Comparison of ENCODE assay signal across 8 cellular contexts in genomic region chr21:17512245-17513213, GRCh38. TPM values are rescaled to one million over a fixed set of nuclear protein-coding genes. Genes with fewer than 3 reads are reported as not detected.
DNase-seq lines count a peak whose midpoint lies in the region; ATAC-seq and TF ChIP-seq lines count a peak whose summit lies in the region.

Gene CXADR, plus strand, starts transcription at chr21:17513043. Its CDS starts 87 bp downstream, at chr21:17513130.

- intact Hi-C loops in Calu3 (cut with micrococcal nuclease; ENCODE audit: unreplicated experiment) (loop anchor here (2.0 to 5.0 kb wide), 2 partner anchors 14 to 50 kb away; no protein-coding TSS in a partner anchor), cardiac septum (cut with DNase I) (loop anchor here (10.0 kb wide), 1 partner anchor 48 kb away; no protein-coding TSS in a partner anchor), posterior cingulate gyrus (cut with DNase I) (loop anchor here (5.0 to 10.0 kb wide), 3 partner anchors 58 to 125 kb away; no protein-coding TSS in a partner anchor), upper lobe of right lung (cut with DNase I) (no loop called here)

- TF ChIP-seq CTCF in Calu3 (IDR thresholded peaks at IDR 0.05; ENCODE audit: unreplicated experiment) (peak; percentile 71), upper lobe of right lung (IDR thresholded peaks at IDR 0.05) (peak; percentile 56)

- no peak; the same call in 1 of the 2 replicates for TF ChIP-seq RAD21 in Ishikawa (IDR thresholded peaks at IDR 0.05; ENCODE audit: low read depth)

- peak within 1 kb of the TSS; percentile 88 for H3K4me3 Mint-ChIP-seq in Calu3 (ENCODE audit: low read depth, unreplicated experiment)

- H3K9me3 Mint-ChIP-seq in Calu3 (ENCODE audit: low read depth, unreplicated experiment), result no peaks in the 10 kb centered on the region
- H3K9me3 Mint-ChIP-seq in activated naive CD4-positive, alpha-beta T cell treated with anti-CD3 and anti-CD28 coated beads, Interleukin-2, amount 50 U/mL, for 72 hours, result peaks cover 0 to 3% of the 10 kb centered on the region in 2 donors

- peaks cover 17% of the 10 kb centered on the region for H3K4me1 ChIP-seq in SJSA1 (replicated peaks)
- peaks cover 9% of the 10 kb centered on the region for H3K4me1 ChIP-seq in upper lobe of right lung

- CTCF ChIA-PET in Calu3 (lab: Charles Lee), result interaction anchor here (0.9 to 2.0 kb wide), 3 partner anchors 15 to 125 kb away, joined by 5 to 6 read pairs (median 5); no protein-coding TSS in a partner anchor

- H3K36me3 ChIP-seq in SJSA1, result no peaks in the 10 kb centered on the region
- no peaks in the 10 kb centered on the region for H3K36me3 ChIP-seq in upper lobe of right lung

- H3K27ac ChIP-seq in SJSA1 (no peak within 1 kb of the TSS), upper lobe of right lung (peak within 1 kb of the TSS; percentile 82)

- peaks cover 19% of the 10 kb centered on the region for H3K4me1 Mint-ChIP-seq in Calu3 (ENCODE audit: low read depth, unreplicated experiment)

- DNase-seq in Calu3 (peak; percentile 93), SJSA1 (ENCODE audit: low read depth in 1 of 2, low spot score in 2 of 2) (peak in 1 of 2 experiments; percentile 40), cardiac septum (ENCODE audit: low spot score) (peak; percentile 80), posterior cingulate gyrus (peak; percentile 70 to 98 (median 80)), upper lobe of right lung (peak; percentile 96)
- peak; percentile 74 for DNase-seq in activated naive CD4-positive, alpha-beta T cell treated with anti-CD3 and anti-CD28 coated beads, Interleukin-2, amount 50 U/mL, for 72 hours (ENCODE audit: low spot score in 2 of 2)

- peak within 1 kb of the TSS; percentile 84 for H3K27ac Mint-ChIP-seq in Calu3 (ENCODE audit: unreplicated experiment)
- no peak within 1 kb of the TSS for H3K27ac Mint-ChIP-seq in activated naive CD4-positive, alpha-beta T cell treated with anti-CD3 and anti-CD28 coated beads, Interleukin-2, amount 50 U/mL, for 72 hours

- no peaks in the 10 kb centered on the region for H3K27me3 Mint-ChIP-seq in Calu3 (ENCODE audit: unreplicated experiment)

- peaks cover 36% of the 10 kb centered on the region for H3K36me3 Mint-ChIP-seq in Calu3 (ENCODE audit: insufficient read depth, unreplicated experiment)
- no peaks in the 10 kb centered on the region for H3K36me3 Mint-ChIP-seq in activated naive CD4-positive, alpha-beta T cell treated with anti-CD3 and anti-CD28 coated beads, Interleukin-2, amount 50 U/mL, for 72 hours

- H3K9me3 ChIP-seq in SJSA1 (replicated peaks) (no peaks in the 10 kb centered on the region), upper lobe of right lung (no peaks in the 10 kb centered on the region)

- peak; percentile 35; the same call in 1 of the 2 replicates for TF ChIP-seq EP300 in Ishikawa (IDR thresholded peaks at IDR 0.05; ENCODE audit: borderline replicate concordance)

- no TSS peak for BruUV-seq in Calu3 (replicated peaks; lab: Mats Ljungman, UMichigan)

- H3K27me3 ChIP-seq in SJSA1 (replicated peaks), result peaks cover 35% of the 10 kb centered on the region
- H3K27me3 ChIP-seq in upper lobe of right lung, result peaks cover 22% of the 10 kb centered on the region

- ATAC-seq in GM21576 (IDR thresholded peaks at IDR 0.05; ENCODE audit: unreplicated experiment), result peak; percentile 88
- ATAC-seq in activated naive CD4-positive, alpha-beta T cell treated with anti-CD3 and anti-CD28 coated beads, Interleukin-2, amount 50 U/mL, for 72 hours, result peak; percentile 88 to 91
- peak; percentile 95 for ATAC-seq in upper lobe of right lung

- H3K4me3 ChIP-seq in SJSA1 (peak within 1 kb of the TSS; percentile 43), upper lobe of right lung (peak within 1 kb of the TSS; percentile 62)

TF ChIP-seq in Ishikawa, 13 proteins besides CTCF, POLR2A, EP300 and RAD21:
- TF ChIP-seq TAF1 (IDR thresholded peaks at IDR 0.05; ENCODE audit: low read depth), result peak; percentile 37; the same call in 1 of the 2 replicates
- TF ChIP-seq TCF12 (IDR thresholded peaks at IDR 0.05; ENCODE audit: low read depth), result no peak
- peak; percentile 20; the same call in 1 of the 2 replicates for TF ChIP-seq TEAD4 (IDR thresholded peaks at IDR 0.05)
- peak; percentile 66 for TF ChIP-seq CREB1 (IDR thresholded peaks at IDR 0.05; ENCODE audit: low read depth)
- TF ChIP-seq CEBPB (IDR thresholded peaks at IDR 0.05), result no peak
- TF ChIP-seq ZBTB7A (IDR thresholded peaks at IDR 0.05; ENCODE audit: low read depth), result peak; percentile 87; the same call in 1 of the 2 replicates
- TF ChIP-seq, protein P1, sequence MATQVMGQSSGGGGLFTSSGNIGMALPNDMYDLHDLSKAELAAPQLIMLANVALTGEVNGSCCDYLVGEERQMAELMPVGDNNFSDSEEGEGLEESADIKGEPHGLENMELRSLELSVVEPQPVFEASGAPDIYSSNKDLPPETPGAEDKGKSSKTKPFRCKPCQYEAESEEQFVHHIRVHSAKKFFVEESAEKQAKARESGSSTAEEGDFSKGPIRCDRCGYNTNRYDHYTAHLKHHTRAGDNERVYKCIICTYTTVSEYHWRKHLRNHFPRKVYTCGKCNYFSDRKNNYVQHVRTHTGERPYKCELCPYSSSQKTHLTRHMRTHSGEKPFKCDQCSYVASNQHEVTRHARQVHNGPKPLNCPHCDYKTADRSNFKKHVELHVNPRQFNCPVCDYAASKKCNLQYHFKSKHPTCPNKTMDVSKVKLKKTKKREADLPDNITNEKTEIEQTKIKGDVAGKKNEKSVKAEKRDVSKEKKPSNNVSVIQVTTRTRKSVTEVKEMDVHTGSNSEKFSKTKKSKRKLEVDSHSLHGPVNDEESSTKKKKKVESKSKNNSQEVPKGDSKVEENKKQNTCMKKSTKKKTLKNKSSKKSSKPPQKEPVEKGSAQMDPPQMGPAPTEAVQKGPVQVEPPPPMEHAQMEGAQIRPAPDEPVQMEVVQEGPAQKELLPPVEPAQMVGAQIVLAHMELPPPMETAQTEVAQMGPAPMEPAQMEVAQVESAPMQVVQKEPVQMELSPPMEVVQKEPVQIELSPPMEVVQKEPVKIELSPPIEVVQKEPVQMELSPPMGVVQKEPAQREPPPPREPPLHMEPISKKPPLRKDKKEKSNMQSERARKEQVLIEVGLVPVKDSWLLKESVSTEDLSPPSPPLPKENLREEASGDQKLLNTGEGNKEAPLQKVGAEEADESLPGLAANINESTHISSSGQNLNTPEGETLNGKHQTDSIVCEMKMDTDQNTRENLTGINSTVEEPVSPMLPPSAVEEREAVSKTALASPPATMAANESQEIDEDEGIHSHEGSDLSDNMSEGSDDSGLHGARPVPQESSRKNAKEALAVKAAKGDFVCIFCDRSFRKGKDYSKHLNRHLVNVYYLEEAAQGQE (IDR thresholded peaks at IDR 0.05; ENCODE audit: low read depth), result no peak
- peak; percentile 80 for TF ChIP-seq EGR1 (IDR thresholded peaks at IDR 0.05)
- TF ChIP-seq YY1 (IDR thresholded peaks at IDR 0.05; ENCODE audit: low read depth), result peak; percentile 60
- TF ChIP-seq, protein P2, sequence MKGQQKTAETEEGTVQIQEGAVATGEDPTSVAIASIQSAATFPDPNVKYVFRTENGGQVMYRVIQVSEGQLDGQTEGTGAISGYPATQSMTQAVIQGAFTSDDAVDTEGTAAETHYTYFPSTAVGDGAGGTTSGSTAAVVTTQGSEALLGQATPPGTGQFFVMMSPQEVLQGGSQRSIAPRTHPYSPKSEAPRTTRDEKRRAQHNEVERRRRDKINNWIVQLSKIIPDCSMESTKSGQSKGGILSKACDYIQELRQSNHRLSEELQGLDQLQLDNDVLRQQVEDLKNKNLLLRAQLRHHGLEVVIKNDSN (IDR thresholded peaks at IDR 0.05), result no peak; the same call in none of the 2 replicates
- no peak; the same call in 1 of the 2 replicates for TF ChIP-seq MAX (IDR thresholded peaks at IDR 0.05)
- no peak for TF ChIP-seq NFIC (IDR thresholded peaks at IDR 0.05)
- TF ChIP-seq FOXM1 (IDR thresholded peaks at IDR 0.05; ENCODE audit: borderline replicate concordance, low read depth), result no peak

RNA-seq across cellular contexts. Expression of gene CXADR, which starts in this region (rescaled TPM):
- 51.7 and 55.1 TPM in 2 replicates for total RNA-seq in Calu3 (2022)
- total RNA-seq in SJSA1 (2014; rRNA removed; shearing (Covaris generic)), result 0.08 TPM in 1 of 2 replicates, not detected in the other
- under 1 TPM; 0.14 to 0.54 TPM for total RNA-seq in activated naive CD4-positive, alpha-beta T cell treated with anti-CD3 and anti-CD28 coated beads, Interleukin-2, amount 50 U/mL, for 72 hours
- total RNA-seq in cardiac septum, result 23.8 TPM
- 29.0 TPM for total RNA-seq in upper lobe of right lung

Comparison
In these comparisons a context has a peak if more than half of its experiments do, and no peak if none do; other contexts are left out.
1. RNA of gene CXADR (total RNA-seq): 51.7 to 55.1 TPM in Calu3, 29.0 TPM in upper lobe of right lung (single experiment) and 23.8 TPM in cardiac septum (single experiment); 0.14 to 0.54 TPM in activated naive CD4-positive, alpha-beta T cell treated with anti-CD3 and anti-CD28 coated beads, Interleukin-2, amount 50 U/mL, for 72 hours and 0.08 TPM in SJSA1; every median in the first group is over 10 times any median in the second.
2. Peak in DNase-seq and ATAC-seq in activated naive CD4-positive, alpha-beta T cell treated with anti-CD3 and anti-CD28 coated beads, Interleukin-2, amount 50 U/mL, for 72 hours; RNA of the gene not detected or under 1 TPM.
3. Peak in every context shown above with its lines, with median percentiles within 50 percentile points of each other: ATAC-seq.